1 cellular context compared by ENCODE assay signal in the genomic region with DNA sequence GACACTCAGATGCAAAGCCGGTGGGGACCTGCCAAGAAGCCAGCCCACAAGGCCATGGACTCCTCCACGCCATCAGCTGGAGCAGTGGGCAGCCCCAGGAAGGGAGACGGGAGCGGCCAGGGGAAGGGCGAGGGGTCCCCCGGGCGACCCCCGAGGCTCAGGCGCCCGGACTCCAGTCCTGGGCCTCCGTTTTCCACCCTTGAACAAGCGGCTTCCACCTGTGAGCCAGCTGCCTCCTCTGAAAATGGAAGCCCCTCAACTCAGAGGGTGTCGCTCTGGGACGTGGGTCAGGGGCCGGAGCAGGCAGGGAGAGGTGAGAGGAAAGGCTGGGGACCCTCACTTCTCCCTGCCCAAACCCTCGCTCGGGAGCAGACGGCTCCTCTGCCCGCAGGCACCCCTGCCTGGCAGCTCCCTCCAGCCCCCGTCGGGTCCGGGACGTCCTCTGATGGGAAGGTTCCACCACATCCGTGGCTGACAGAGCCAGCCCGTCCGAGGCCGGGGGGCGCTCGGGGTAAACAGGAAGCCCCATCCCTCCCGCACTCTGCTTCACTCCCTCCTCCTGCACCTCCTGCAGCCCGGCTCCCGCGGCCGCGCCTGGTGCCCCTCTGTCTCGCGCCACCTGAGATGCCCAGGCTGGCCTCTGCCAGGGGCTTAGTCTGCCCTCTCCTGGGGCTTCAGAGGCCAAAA.
TF ChIP-seq lines count a peak whose summit lies in the region.

No MANE protein-coding gene starts in this region.

TF ChIP-seq in HepG2, 621 proteins besides CTCF, POLR2A, EP300 and RAD21:
- no peak for TF ChIP-seq NAIF1 (CRISPR knock-in tag; IDR thresholded peaks at IDR 0.05; ENCODE audit: borderline replicate concordance)
- TF ChIP-seq, protein P1, sequence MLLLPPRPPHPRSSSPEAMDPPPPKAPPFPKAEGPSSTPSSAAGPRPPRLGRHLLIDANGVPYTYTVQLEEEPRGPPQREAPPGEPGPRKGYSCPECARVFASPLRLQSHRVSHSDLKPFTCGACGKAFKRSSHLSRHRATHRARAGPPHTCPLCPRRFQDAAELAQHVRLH (CRISPR knock-in tag; IDR thresholded peaks at IDR 0.05; ENCODE audit: borderline replicate concordance, low read depth): no peak
- no peak for TF ChIP-seq HDAC6 (IDR thresholded peaks at IDR 0.05; ENCODE audit: low read depth, low read length)
